In genomic region chr17:29042679-29043538, GRCh38 we compare ENCODE assay signal across 1 cellular context.
TF ChIP-seq lines count a peak whose summit lies in the region.

PIPOX (plus strand) TSS chr17:29043141; CDS start chr17:29043226, 85 bp downstream.

TF ChIP-seq in GM23338, 12 proteins besides CTCF, POLR2A, EP300 and RAD21 (continued from another document):
- 0 out of 2 replicates have a peak, but pooled peaks have one; percentile 61 for TF ChIP-seq ZNF462 (CRISPR knock-in tag; IDR thresholded peaks at IDR 0.05)
